ENCODE assay signal across 8 cellular contexts in genomic region chr3:177184602-177185001, GRCh38. TPM values are rescaled to one million over a fixed set of nuclear protein-coding genes. Genes with fewer than 3 reads are reported as not detected.
DNase-seq lines count a peak whose midpoint lies in the region; ATAC-seq and TF ChIP-seq lines count a peak whose summit lies in the region.
"Not testable (repeated sequence)": the region's sequence is repeated elsewhere in the genome, so short reads cannot be mapped to it uniquely, and the experiment has no call there.

No MANE protein-coding gene starts in this region.

- not testable (repeated sequence) for H3K9me3 Mint-ChIP-seq in activated T-cell treated with anti-CD3 and anti-CD28 coated beads, Interleukin-2, amount 50 U/mL, for 4 hours

- H3K27me3 ChIP-seq in MG63: not testable (repeated sequence)

- not testable (repeated sequence) for H3K4me3 Mint-ChIP-seq in activated T-cell treated with anti-CD3 and anti-CD28 coated beads, Interleukin-2, amount 50 U/mL, for 4 hours

- peaks cover 11% of the 10 kb centered on the region for H3K36me3 Mint-ChIP-seq in activated T-cell treated with anti-CD3 and anti-CD28 coated beads, Interleukin-2, amount 50 U/mL, for 4 hours (ENCODE audit: insufficient read depth)

- not testable (repeated sequence) for H3K36me3 ChIP-seq in MG63

- peak; percentile 76 for ATAC-seq in GM18499 (IDR thresholded peaks at IDR 0.05; ENCODE audit: insufficient read depth, unreplicated experiment)
- ATAC-seq in GM19438 (IDR thresholded peaks at IDR 0.05; ENCODE audit: low read depth, unreplicated experiment): peak; percentile 59
- peak; percentile 95 for ATAC-seq in HG02610 (IDR thresholded peaks at IDR 0.05; ENCODE audit: unreplicated experiment)
- ATAC-seq in HG03135 (IDR thresholded peaks at IDR 0.05; ENCODE audit: unreplicated experiment): peak; percentile 94
- ATAC-seq in activated T-cell treated with anti-CD3 and anti-CD28 coated beads, Interleukin-2, amount 50 U/mL, for 4 hours: peak; percentile 82 to 86

- H3K4me3 ChIP-seq in MG63; fibroblast of the aortic adventitia (ENCODE audit: low read depth, low read length): not testable (repeated sequence)

- DNase-seq in MG63 (peak; percentile 51), fibroblast of the aortic adventitia (ENCODE audit: low read depth) (peak; percentile 33)
- not testable (repeated sequence) for DNase-seq in activated T-cell treated with anti-CD3 and anti-CD28 coated beads, Interleukin-2, amount 50 U/mL, for 4 hours
- peak; percentile 42 for DNase-seq in stimulated activated CD8-positive, alpha-beta memory T cell treated with anti-CD3 and anti-CD28 coated beads, Interleukin-4, amount 100 ng/mL, for 48 hours

- not testable (repeated sequence) for TF ChIP-seq CTCF in fibroblast of the aortic adventitia (IDR thresholded peaks at IDR 0.05; ENCODE audit: insufficient read depth, low read length)

- H3K4me1 Mint-ChIP-seq in activated T-cell treated with anti-CD3 and anti-CD28 coated beads, Interleukin-2, amount 50 U/mL, for 4 hours (ENCODE audit: low read depth): peaks cover 70% of the 10 kb centered on the region

- H3K9me3 ChIP-seq in MG63: not testable (repeated sequence)

- H3K27me3 Mint-ChIP-seq in activated T-cell treated with anti-CD3 and anti-CD28 coated beads, Interleukin-2, amount 50 U/mL, for 4 hours (ENCODE audit: low read depth): not testable (repeated sequence)

RNA-seq across cellular contexts. Expression of gene TBL1XR1, which starts 12.7 kb away (rescaled TPM):
- 99.0 and 103 TPM in 2 replicates for total RNA-seq in MG63 (2014; rRNA removed; shearing (Covaris generic); ENCODE audit: low replicate concordance)
- total RNA-seq in activated T-cell treated with anti-CD3 and anti-CD28 coated beads, Interleukin-2, amount 50 U/mL, for 4 hours: 100 to 1,000 TPM; 141 to 161 (median 154) TPM
- 73.2 and 171 TPM in 2 replicates for total RNA-seq in fibroblast of the aortic adventitia (ENCODE audit: low replicate concordance)
